Comparison of ENCODE assay signal across 1 cellular context in genomic region chr1:27772932-27773731, GRCh38.
TF ChIP-seq lines count a peak whose summit lies in the region.

Gene STX12, plus strand, starts transcription at chr1:27773219. Its CDS starts 89 bp downstream, at chr1:27773308.

TF ChIP-seq in HEK293, 187 proteins besides CTCF, POLR2A, EP300 and RAD21 (continued from another document and continues in another):
- 0 out of 2 replicates have a peak, but pooled peaks have one; percentile 47 for TF ChIP-seq TSHZ1 (tag by site-specific recombination; IDR thresholded peaks at IDR 0.05; ENCODE audit: borderline replicate concordance)
- TF ChIP-seq ZNF274 (IDR thresholded peaks at IDR 0.05; ENCODE audit: low read length) = no peak
- no peak for TF ChIP-seq ZNF274 (tag by site-specific recombination; IDR thresholded peaks at IDR 0.05; ENCODE audit: borderline replicate concordance)
- TF ChIP-seq ZNF423 (tag by site-specific recombination; IDR thresholded peaks at IDR 0.05) = no peak
- no peak for TF ChIP-seq ZNF48 (tag by site-specific recombination; IDR thresholded peaks at IDR 0.05)
- TF ChIP-seq HOXD13 (CRISPR knock-in tag; IDR thresholded peaks at IDR 0.05; ENCODE audit: borderline replicate concordance) = no peak
- no peak for TF ChIP-seq ZNF658 (tag by site-specific recombination; IDR thresholded peaks at IDR 0.05)
- TF ChIP-seq TRIM28 (IDR thresholded peaks at IDR 0.05; ENCODE audit: borderline replicate concordance, low read length) = 0 out of 2 replicates have a peak, but pooled peaks have one; percentile 29
- peak; percentile 82 for TF ChIP-seq PATZ1 (tag by site-specific recombination; IDR thresholded peaks at IDR 0.05)
- 0 out of 2 replicates have a peak, but pooled peaks have one; percentile 66 for TF ChIP-seq ZBTB7A (tag by site-specific recombination; IDR thresholded peaks at IDR 0.05; ENCODE audit: low read depth)
- TF ChIP-seq ZBTB17 (tag by site-specific recombination; IDR thresholded peaks at IDR 0.05) = peak; percentile 66; the same call in 1 of the 2 replicates
- TF ChIP-seq EGR2 (tag by site-specific recombination; IDR thresholded peaks at IDR 0.05; ENCODE audit: low read depth) = peak; percentile 19; the same call in 1 of the 2 replicates
- no peak for TF ChIP-seq ZNF777 (tag by site-specific recombination; IDR thresholded peaks at IDR 0.05; ENCODE audit: borderline replicate concordance)
- no peak for TF ChIP-seq ZNF202 (tag by site-specific recombination; IDR thresholded peaks at IDR 0.05; ENCODE audit: borderline replicate concordance)
- no peak for TF ChIP-seq BCL11B (tag by site-specific recombination; IDR thresholded peaks at IDR 0.05; ENCODE audit: low read depth)
- TF ChIP-seq KLF9 (tag by site-specific recombination; IDR thresholded peaks at IDR 0.05; ENCODE audit: low read depth) = peak; percentile 56; the same call in 1 of the 2 replicates
- TF ChIP-seq ZNF707 (tag by site-specific recombination; IDR thresholded peaks at IDR 0.05) = no peak
- TF ChIP-seq PBX3 (CRISPR knock-in tag; IDR thresholded peaks at IDR 0.05) = no peak
- no peak for TF ChIP-seq ZBTB49 (tag by site-specific recombination; IDR thresholded peaks at IDR 0.05; ENCODE audit: low read depth)
- TF ChIP-seq ZNF76 (tag by site-specific recombination; IDR thresholded peaks at IDR 0.05; ENCODE audit: borderline replicate concordance, low read depth) = peak; percentile 53
- TF ChIP-seq ZNF785 (tag by site-specific recombination; IDR thresholded peaks at IDR 0.05) = no peak
- no peak for TF ChIP-seq ZNF513 (tag by site-specific recombination; IDR thresholded peaks at IDR 0.05)
- TF ChIP-seq ZIC2 (tag by site-specific recombination; IDR thresholded peaks at IDR 0.05) = peak; percentile 51; the same call in 1 of the 2 replicates
- no peak for TF ChIP-seq SCRT2 (tag by site-specific recombination; IDR thresholded peaks at IDR 0.05)
- no peak for TF ChIP-seq ZNF311 (tag by site-specific recombination; IDR thresholded peaks at IDR 0.05; ENCODE audit: borderline replicate concordance)
- TF ChIP-seq ZXDB (tag by site-specific recombination; IDR thresholded peaks at IDR 0.05) = peak; percentile 54
- TF ChIP-seq ZEB2 (tag by site-specific recombination; IDR thresholded peaks at IDR 0.05) = peak; percentile 85
- peak; percentile 64; the same call in 1 of the 2 replicates for TF ChIP-seq ZNF501 (tag by site-specific recombination; IDR thresholded peaks at IDR 0.05)
- TF ChIP-seq ZFP69B (tag by site-specific recombination; IDR thresholded peaks at IDR 0.05) = peak; percentile 16; the same call in 1 of the 2 replicates
- TF ChIP-seq ZBTB21 (tag by site-specific recombination; IDR thresholded peaks at IDR 0.05) = peak; percentile 95
- no peak for TF ChIP-seq ZNF157 (tag by site-specific recombination; IDR thresholded peaks at IDR 0.05)
- TF ChIP-seq ATF2 (tag by site-specific recombination; IDR thresholded peaks at IDR 0.05; ENCODE audit: low read depth) = peak; percentile 100
- 0 out of 2 replicates have a peak, but pooled peaks have one; percentile 44 for TF ChIP-seq ZFHX2 (tag by site-specific recombination; conservative IDR thresholded peaks at IDR 0.05)
- no peak for TF ChIP-seq ZNF624 (tag by site-specific recombination; IDR thresholded peaks at IDR 0.05)
- TF ChIP-seq ZNF16 (tag by site-specific recombination; IDR thresholded peaks at IDR 0.05; ENCODE audit: low read depth) = no peak
- TF ChIP-seq ZBTB26 (tag by site-specific recombination; optimal IDR thresholded peaks at IDR 0.05) = peak; percentile 66
- TF ChIP-seq PRDM1 (tag by site-specific recombination; IDR thresholded peaks at IDR 0.05) = peak; percentile 25; the same call in 1 of the 2 replicates
- TF ChIP-seq SP7 (tag by site-specific recombination; IDR thresholded peaks at IDR 0.05) = peak; percentile 89
- 0 out of 2 replicates have a peak, but pooled peaks have one; percentile 60 for TF ChIP-seq ZNF169 (tag by site-specific recombination; IDR thresholded peaks at IDR 0.05)
- TF ChIP-seq SP2 (tag by site-specific recombination; IDR thresholded peaks at IDR 0.05) = peak; percentile 94
- peak; percentile 97 for TF ChIP-seq ZBTB20 (tag by site-specific recombination; IDR thresholded peaks at IDR 0.05)
- no peak for TF ChIP-seq ZBTB44 (tag by site-specific recombination; IDR thresholded peaks at IDR 0.05)
- TF ChIP-seq KLF17 (tag by site-specific recombination; IDR thresholded peaks at IDR 0.05) = peak; percentile 94
- TF ChIP-seq ZNF558 (tag by site-specific recombination; IDR thresholded peaks at IDR 0.05) = 0 out of 2 replicates have a peak, but pooled peaks have one; percentile 1
- TF ChIP-seq ZNF610 (tag by site-specific recombination; IDR thresholded peaks at IDR 0.05; ENCODE audit: borderline replicate concordance) = 0 out of 2 replicates have a peak, but pooled peaks have one; percentile 32
- TF ChIP-seq ZNF394 (tag by site-specific recombination; IDR thresholded peaks at IDR 0.05; ENCODE audit: borderline replicate concordance) = peak; percentile 32; the same call in 1 of the 2 replicates
- 0 out of 2 replicates have a peak, but pooled peaks have one; percentile 27 for TF ChIP-seq ZNF23 (tag by site-specific recombination; IDR thresholded peaks at IDR 0.05; ENCODE audit: borderline replicate concordance)
